In the genomic region with DNA sequence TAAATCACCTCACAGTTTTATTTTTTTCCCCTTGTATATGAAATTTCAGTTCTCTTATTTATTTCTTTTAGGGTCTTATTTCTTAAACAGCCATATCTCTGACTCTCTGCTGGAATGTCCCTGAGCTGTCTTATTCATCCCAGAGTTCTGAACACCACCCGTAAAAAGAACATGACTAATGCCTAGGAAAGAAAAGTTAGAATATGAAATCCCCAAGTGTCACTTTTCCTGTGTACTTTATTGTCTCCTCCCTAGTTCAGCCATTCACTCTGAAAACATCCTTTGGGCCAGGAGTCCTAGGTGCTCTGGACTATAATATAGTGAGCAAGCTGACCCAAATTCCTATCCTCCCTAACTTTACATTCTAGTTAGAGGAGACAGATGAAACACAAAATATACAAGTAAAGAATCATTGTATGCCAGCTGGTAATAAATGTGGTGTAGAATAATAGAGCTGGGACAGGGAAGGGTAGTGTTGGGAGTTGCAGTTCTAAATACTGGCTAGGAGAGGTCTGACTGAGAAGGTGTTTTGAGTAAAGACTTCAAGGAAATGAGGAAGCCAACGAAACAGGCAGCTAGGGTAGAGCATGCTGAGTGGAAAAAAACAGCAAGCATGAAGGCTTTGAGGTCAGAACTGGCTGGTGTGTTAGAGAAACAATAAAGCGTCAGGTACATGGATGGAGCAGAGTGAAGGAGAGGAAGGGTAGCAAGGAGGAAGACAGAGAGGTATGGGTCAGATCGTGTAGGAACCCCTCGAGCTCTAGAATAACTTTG, we compare ENCODE assay signal across 19 cellular contexts. TPM values are rescaled to one million over a fixed set of nuclear protein-coding genes. Genes with fewer than 3 reads are reported as not detected.
DNase-seq lines count a peak whose midpoint lies in the region; ATAC-seq, FAIRE-seq and TF ChIP-seq lines count a peak whose summit lies in the region.
"Had no signal": no experiment of that assay in that cellular context is flagged by ENCODE, and none has a peak within 500 bp of the region (broad histone marks: within the 10 kb centered on the region; RNA-seq: fewer than 3 reads in every experiment).

No MANE protein-coding gene starts in this region.

- ATAC-seq in GM18870 (IDR thresholded peaks at IDR 0.05; ENCODE audit: unreplicated experiment): no peak

- no TSS peak for BruUV-seq in mammary epithelial cell (replicated peaks; lab: Mats Ljungman, UMichigan)
- no TSS peak for BruUV-seq in MCF 10A (replicated peaks; lab: Mats Ljungman, UMichigan)

- dilution Hi-C loops in mammary epithelial cell (cut with HindIII; ENCODE audit: low sequenced_read_pairs): no loop called here

- FAIRE-seq in colon (lab: Jason Lieb, UNC): peak; percentile 57

- CTCF ChIA-PET in mammary epithelial cell (lab: Charles Lee; ENCODE audit: low non-redundant PET): no interaction called here
- CTCF ChIA-PET in MCF 10A (lab: Yijun Ruan, JAX): interaction anchor here (0.9 kb wide), 1 partner anchor 74 kb away, joined by 3 read pairs; no protein-coding TSS in a partner anchor

- H3F3A ChIP-seq in Loucy (ENCODE audit: low read depth): no peaks in the 10 kb centered on the region

- H3K4me1 Mint-ChIP-seq in MCF 10A (ENCODE audit: insufficient read depth, unreplicated experiment): no peaks in the 10 kb centered on the region
- H3K4me1 Mint-ChIP-seq in activated T-helper 2 cell treated with anti-CD3 and anti-CD28 coated beads, Interferon-gamma antibody, Interleukin-2, Interleukin-4, amounts not matched to agents 10 μg/mL and 5 μg/mL and 100 μg/mL, durations not matched to agents 14 hours and 24 hours and 36 hours (ENCODE audit: low read depth): peaks cover 5% of the 10 kb centered on the region
- H3K4me1 Mint-ChIP-seq: CD14-positive monocyte had no signal

- no peak overlapping the region for H3K4me2 ChIP-seq in mammary epithelial cell (ENCODE audit: insufficient read depth, low read depth, low read length)
- no peak overlapping the region for H3K4me2 ChIP-seq in Loucy (ENCODE audit: low read depth, low read length, poor library complexity, severe bottlenecking)

- H2AFZ ChIP-seq in mammary epithelial cell (ENCODE audit: low read depth, low read length) (no peak overlapping the region), Loucy (ENCODE audit: low read length) (peak overlapping the region; percentile 43; the same call in 1 of the 2 replicates)

- H3K9me3 ChIP-seq in mammary epithelial cell (replicated peaks; ENCODE audit: insufficient read depth, low read length) (no peaks in the 10 kb centered on the region), Loucy (ENCODE audit: insufficient read depth, low read depth, low read length) (no peaks in the 10 kb centered on the region)

- no peaks in the 10 kb centered on the region for H3K9me2 ChIP-seq in Loucy (replicated peaks; ENCODE audit: low read depth, low read length)

- in situ Hi-C loops in mammary epithelial cell (cut with MboI; ENCODE audit: low sequenced_read_pairs in 2 of 2): no loop called here

- no peaks in the 10 kb centered on the region for H3K36me3 Mint-ChIP-seq in MCF 10A (ENCODE audit: insufficient read depth, unreplicated experiment)
- no peaks in the 10 kb centered on the region for H3K36me3 Mint-ChIP-seq in activated T-helper 2 cell treated with anti-CD3 and anti-CD28 coated beads, Interferon-gamma antibody, Interleukin-2, Interleukin-4, amounts not matched to agents 10 μg/mL and 5 μg/mL and 100 μg/mL, durations not matched to agents 14 hours and 24 hours and 36 hours (ENCODE audit: low read depth)
- H3K36me3 Mint-ChIP-seq: CD14-positive monocyte had no signal

- peaks cover 17% of the 10 kb centered on the region for H3K27me3 Mint-ChIP-seq in MCF 10A (ENCODE audit: insufficient read depth, unreplicated experiment)
- peaks cover 8% of the 10 kb centered on the region for H3K27me3 Mint-ChIP-seq in activated T-helper 2 cell treated with anti-CD3 and anti-CD28 coated beads, Interferon-gamma antibody, Interleukin-2, Interleukin-4, amounts not matched to agents 10 μg/mL and 5 μg/mL and 100 μg/mL, durations not matched to agents 14 hours and 24 hours and 36 hours (ENCODE audit: low read depth)

- no peak for TF ChIP-seq CTCF in mammary epithelial cell (conservative IDR thresholded peaks at IDR 0.05 in 1 of 2, IDR thresholded peaks at IDR 0.05 in 1 of 2; ENCODE audit: extremely low read depth in 1 of 2, insufficient read depth in 1 of 2, low read depth in 1 of 2, low read length in 2 of 2)
- no peak for TF ChIP-seq CTCF in MCF 10A (IDR thresholded peaks at IDR 0.05; ENCODE audit: unreplicated experiment)
- TF ChIP-seq CTCF in Loucy (conservative IDR thresholded peaks at IDR 0.05; ENCODE audit: low read length): no peak

- POLR2A ChIA-PET in MCF 10A (lab: Yijun Ruan, JAX): no interaction called here

- no peak overlapping the region for H3K27ac Mint-ChIP-seq in MCF 10A (ENCODE audit: low read depth, unreplicated experiment)
- H3K27ac Mint-ChIP-seq in activated T-helper 2 cell treated with anti-CD3 and anti-CD28 coated beads, Interferon-gamma antibody, Interleukin-2, Interleukin-4, amounts not matched to agents 10 μg/mL and 5 μg/mL and 100 μg/mL, durations not matched to agents 14 hours and 24 hours and 36 hours: no peak overlapping the region
- H3K27ac Mint-ChIP-seq: CD14-positive monocyte had no signal

- no peaks in the 10 kb centered on the region for H4K20me1 ChIP-seq in mammary epithelial cell (ENCODE audit: insufficient read depth, low read length)
- no peaks in the 10 kb centered on the region for H4K20me1 ChIP-seq in Loucy (ENCODE audit: insufficient read depth, low read length, poor library complexity, severe bottlenecking)

- H3K36me3 ChIP-seq in mammary epithelial cell (ENCODE audit: insufficient read depth, low read length): no peaks in the 10 kb centered on the region
- H3K36me3 ChIP-seq in Loucy (ENCODE audit: insufficient read depth, low read length): no peaks in the 10 kb centered on the region

- no peak overlapping the region for H3K27ac ChIP-seq in mammary epithelial cell (ENCODE audit: insufficient read depth, low read depth, low read length)

- no peak overlapping the region for H3K9ac ChIP-seq in mammary epithelial cell (ENCODE audit: insufficient read depth, low read length)
- no peak overlapping the region for H3K9ac ChIP-seq in Loucy (ENCODE audit: low read depth, low read length, poor library complexity, severe bottlenecking)

- no peaks in the 10 kb centered on the region for H3K9me3 Mint-ChIP-seq in MCF 10A (ENCODE audit: unreplicated experiment)
- H3K9me3 Mint-ChIP-seq in activated T-helper 2 cell treated with anti-CD3 and anti-CD28 coated beads, Interferon-gamma antibody, Interleukin-2, Interleukin-4, amounts not matched to agents 10 μg/mL and 5 μg/mL and 100 μg/mL, durations not matched to agents 14 hours and 24 hours and 36 hours: no peaks in the 10 kb centered on the region

- 63% methylated on average over 5 of the region's 5 CpGs for WGBS in mammary epithelial cell (ENCODE audit: low coverage, missing lambda C conversion rate)

- H3K4me3 ChIP-seq in mammary epithelial cell (replicated peaks in 1 of 3; ENCODE audit: insufficient read depth in 1 of 3, low read depth in 2 of 3, low read length in 3 of 3): no peak overlapping the region
- H3K4me3 ChIP-seq in Loucy (ENCODE audit: low read length, poor library complexity, severe bottlenecking): no peak overlapping the region

- peak; percentile 30 for DNase-seq in mammary epithelial cell
- DNase-seq in MCF 10A (ENCODE audit: unreplicated experiment): no peak
- DNase-seq in activated T-helper 2 cell treated with anti-CD3 and anti-CD28 coated beads, Interferon-gamma antibody, Interleukin-2, Interleukin-4, amounts not matched to agents 10 μg/mL and 5 μg/mL and 100 μg/mL, durations not matched to agents 14 hours and 24 hours and 36 hours (ENCODE audit: low spot score): no peak
- DNase-seq in stimulated activated CD4-positive, alpha-beta T cell treated with anti-CD3 and anti-CD28 coated beads, Interleukin-4, amount 100 ng/mL, for 1 hour: no peak
- DNase-seq: ACHN, AML-193, H7, NCI-H1417 treated with DMSO at 0.1 percent for 48 hours, NCI-H1930, NCI-H446, NCI-H69, SIG-M5 had no signal

- H3K79me2 ChIP-seq in mammary epithelial cell (ENCODE audit: insufficient read depth, low read length) (no peaks in the 10 kb centered on the region), Loucy (ENCODE audit: insufficient read depth, low read length) (no peaks in the 10 kb centered on the region)

- no peak overlapping the region for H3K4me3 Mint-ChIP-seq in MCF 10A (ENCODE audit: unreplicated experiment)
- no peak overlapping the region for H3K4me3 Mint-ChIP-seq in activated T-helper 2 cell treated with anti-CD3 and anti-CD28 coated beads, Interferon-gamma antibody, Interleukin-2, Interleukin-4, amounts not matched to agents 10 μg/mL and 5 μg/mL and 100 μg/mL, durations not matched to agents 14 hours and 24 hours and 36 hours (ENCODE audit: low read depth)
- H3K4me3 Mint-ChIP-seq: CD14-positive monocyte had no signal

- H3K27me3 ChIP-seq in mammary epithelial cell (ENCODE audit: insufficient read depth, low read length) (peaks cover 4% of the 10 kb centered on the region), Loucy (ENCODE audit: insufficient read depth, low read length, poor library complexity, severe bottlenecking) (no peaks in the 10 kb centered on the region)

- intact Hi-C loops in mammary epithelial cell (cut with micrococcal nuclease) (no loop called here), MCF 10A (cut with micrococcal nuclease) (no loop called here)
- intact Hi-C loops in activated T-helper 2 cell treated with anti-CD3 and anti-CD28 coated beads, Interferon-gamma antibody, Interleukin-2, Interleukin-4, amounts not matched to agents 10 μg/mL and 5 μg/mL and 100 μg/mL, durations not matched to agents 14 hours and 24 hours and 36 hours (cut with micrococcal nuclease): no loop called here

- H3K4me1 ChIP-seq in mammary epithelial cell (ENCODE audit: insufficient read depth, low read length): no peaks in the 10 kb centered on the region
- H3K4me1 ChIP-seq in Loucy (ENCODE audit: insufficient read depth, low read length, poor library complexity, severe bottlenecking): peaks cover 10% of the 10 kb centered on the region

RNA-seq across cellular contexts. Expression of a gene that starts 40.6 kb away (rescaled TPM):
- total RNA-seq in mammary epithelial cell: not detected
- not detected for polyA plus RNA-seq in mammary epithelial cell
- not detected for polyA minus RNA-seq in mammary epithelial cell
- not detected in 2 replicates for total RNA-seq in MCF 10A (2022)
- total RNA-seq in activated T-helper 2 cell treated with anti-CD3 and anti-CD28 coated beads, Interferon-gamma antibody, Interleukin-2, Interleukin-4, amounts not matched to agents 10 μg/mL and 5 μg/mL and 100 μg/mL, durations not matched to agents 14 hours and 24 hours and 36 hours: not detected in 2 replicates
- total RNA-seq: Daoy, H7, OCI-LY7, RPMI7951 had no signal
- polyA plus RNA-seq: CD14-positive monocyte had no signal
